ENCODE assay signal across 9 cellular contexts in the genomic region with DNA sequence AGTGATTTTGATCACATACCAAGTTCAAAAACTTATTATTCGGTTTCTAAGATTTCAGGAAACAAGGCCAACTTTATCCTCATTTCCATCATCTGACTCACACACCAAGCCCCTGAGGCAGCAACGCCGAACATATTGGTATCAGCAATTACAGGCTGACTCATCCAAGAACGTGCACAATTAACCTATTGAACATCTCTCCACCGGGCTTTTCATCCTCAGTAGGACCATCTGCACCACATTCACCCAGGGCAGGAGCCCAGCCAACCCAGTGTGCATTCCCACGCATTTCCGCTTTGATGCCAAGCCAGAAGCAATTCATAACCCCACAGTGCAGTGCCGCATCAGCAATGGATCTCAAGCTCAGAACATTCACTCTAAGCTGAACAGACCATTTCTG. TPM values are rescaled to one million over a fixed set of nuclear protein-coding genes. Genes with fewer than 3 reads are reported as not detected.
DNase-seq lines count a peak whose midpoint lies in the region; ATAC-seq and TF ChIP-seq lines count a peak whose summit lies in the region.
"Had no signal": no experiment of that assay in that cellular context is flagged by ENCODE, and none has a peak within 500 bp of the region (broad histone marks: within the 10 kb centered on the region; RNA-seq: fewer than 3 reads in every experiment).

No MANE protein-coding gene starts in this region.

- no peak overlapping the region for H2AFZ ChIP-seq in HCT116 (ENCODE audit: low read depth, low read length, poor library complexity, severe bottlenecking)

- no peak for TF ChIP-seq POLR2A in HCT116 (IDR thresholded peaks at IDR 0.05; ENCODE audit: borderline replicate concordance, extremely low read depth, insufficient read depth, insufficient read length)

- H3K9ac ChIP-seq in HCT116 (ENCODE audit: low read length) (peak overlapping the region; percentile 64), skeletal muscle satellite cell (ENCODE audit: low read depth, low read length) (no peak overlapping the region)

- H3K4me2 ChIP-seq in HCT116 (ENCODE audit: low read length) (peak overlapping the region; percentile 57), skeletal muscle satellite cell (ENCODE audit: low read length) (peak overlapping the region; percentile 68)

- H3K9me2 ChIP-seq in HCT116 (ENCODE audit: insufficient read depth): no peaks in the 10 kb centered on the region

- peaks cover 56 to 78% of the 10 kb centered on the region in 2 experiments for H3K4me1 ChIP-seq in HCT116 (ENCODE audit: control insufficient read depth in 1 of 2, insufficient read depth in 2 of 2, low read length in 2 of 2)
- H3K4me1 ChIP-seq in skeletal muscle satellite cell (ENCODE audit: control insufficient read depth, insufficient read depth, low read length): peaks cover 14% of the 10 kb centered on the region

- no TSS peak for BruUV-seq in HCT116 (replicated peaks; lab: Mats Ljungman, UMichigan)

- POLR2A ChIA-PET in HCT116 (lab: Charles Lee): interaction anchor here (1.5 to 2.7 kb wide), 3 partner anchors 10 to 19 kb away, joined by 3 to 12 read pairs (median 3); no protein-coding TSS in a partner anchor

- intact Hi-C loops in HCT116 (cut with micrococcal nuclease): loop anchor here (5.0 kb wide), 1 partner anchor 87 kb away; no protein-coding TSS in a partner anchor

- H3K36me3 ChIP-seq in HCT116 (ENCODE audit: control insufficient read depth in 1 of 2, insufficient read depth in 2 of 2, low read length in 2 of 2) (peaks cover 0 to 13% of the 10 kb centered on the region in 2 experiments; a peak in 1 of 4 replicates), skeletal muscle satellite cell (ENCODE audit: insufficient read depth, low read length) (no peaks in the 10 kb centered on the region)

- TF ChIP-seq RAD21 in HCT116 (IDR thresholded peaks at IDR 0.05; ENCODE audit: low read depth): peak; percentile 61

- H3K27me3 ChIP-seq in HCT116 (ENCODE audit: insufficient read depth, low read length) (no peaks in the 10 kb centered on the region), skeletal muscle satellite cell (ENCODE audit: control insufficient read depth, insufficient read depth, low read length) (peaks cover 4% of the 10 kb centered on the region)

- H3K4me3 ChIP-seq in HCT116 (replicated peaks in 1 of 2; ENCODE audit: low read depth in 1 of 2, low read length in 2 of 2) (peak overlapping the region in 1 of 2 experiments; percentile 21; a peak in 2 of 4 replicates), skeletal muscle satellite cell (ENCODE audit: low read length) (no peak overlapping the region)

- peak overlapping the region; percentile 98 for H3K27ac ChIP-seq in HCT116 (ENCODE audit: low read depth, low read length)

- CTCF ChIA-PET in HCT116 (lab: Charles Lee): interaction anchor here (1.0 kb wide), 1 partner anchor 90 kb away, joined by 3 read pairs; no protein-coding TSS in a partner anchor

- peak; percentile 99 for DNase-seq in HCT116 (ENCODE audit: low read depth, low spot score)
- no peak for DNase-seq in kidney glomerular epithelial cell (lab: John Stamatoyannopoulos, UW)
- DNase-seq in activated naive CD4-positive, alpha-beta T cell treated with anti-CD3 and anti-CD28 coated beads, Interleukin-2, amount 50 U/mL, for 16 hours: no peak
- DNase-seq: NCI-H345; stimulated activated CD4-positive, alpha-beta T cell treated with anti-CD3 and anti-CD28 coated beads, Interleukin-4, amount 100 ng/mL, for 4 hours had no signal

- ATAC-seq in HCT116: peak; percentile 87
- peak; percentile 66 for ATAC-seq in esophagus mucosa
- no peak for ATAC-seq in GM18867 (IDR thresholded peaks at IDR 0.05; ENCODE audit: unreplicated experiment)

- no peak for TF ChIP-seq CTCF in HCT116 (IDR thresholded peaks at IDR 0.05 in 2 of 3, conservative IDR thresholded peaks at IDR 0.05 in 1 of 3; ENCODE audit: borderline replicate concordance in 1 of 3, insufficient read depth in 1 of 3, low read depth in 2 of 3, low read length in 2 of 3)

- RAD21 ChIA-PET in HCT116 (lab: Charles Lee; ENCODE audit: low non-redundant PET in 1 of 2, low total read pairs in 2 of 2, uncharacterized antibody in 2 of 2, unreplicated experiment in 2 of 2): interaction anchor here in 1 of 2 experiments (1.2 kb wide), 1 partner anchor 9 kb away, joined by 3 read pairs; no protein-coding TSS in a partner anchor

- H4K20me1 ChIP-seq in HCT116 (ENCODE audit: insufficient read depth): no peaks in the 10 kb centered on the region

- no peaks in the 10 kb centered on the region for H3K9me3 ChIP-seq in HCT116 (ENCODE audit: control insufficient read depth in 1 of 2, insufficient read depth in 1 of 2, low read depth in 1 of 2, low read length in 2 of 2)
- H3K9me3 ChIP-seq in skeletal muscle satellite cell (replicated peaks; ENCODE audit: low read length): no peaks in the 10 kb centered on the region

- H3K79me2 ChIP-seq in HCT116 (ENCODE audit: insufficient read depth, low read length): peaks cover 41% of the 10 kb centered on the region

TF ChIP-seq in HCT116, 20 proteins besides CTCF, POLR2A, EP300 and RAD21 (continues in another document):
- TF ChIP-seq EZH2phosphoT487 (IDR thresholded peaks at IDR 0.05; ENCODE audit: borderline replicate concordance) (no peak), ELF1 (IDR thresholded peaks at IDR 0.05; ENCODE audit: borderline replicate concordance, low read depth) (no peak; the same call in 1 of the 2 replicates), EGR1 (IDR thresholded peaks at IDR 0.05; ENCODE audit: low read depth) (peak; percentile 93), CEBPB (IDR thresholded peaks at IDR 0.05; ENCODE audit: low read depth) (peak; percentile 94), SIN3A (IDR thresholded peaks at IDR 0.05; ENCODE audit: low read depth) (peak; percentile 95), POLR2AphosphoS5 (IDR thresholded peaks at IDR 0.05; ENCODE audit: low read depth, low read length) (peak; percentile 91), JUND (IDR thresholded peaks at IDR 0.05) (peak; percentile 100)

TF ChIP-seq in PFSK-1, 5 proteins besides CTCF, POLR2A, EP300 and RAD21:
- TF ChIP-seq REST (IDR thresholded peaks at IDR 0.05; ENCODE audit: insufficient read depth in 1 of 2, low read depth in 2 of 2, low read length in 2 of 2): peak in 1 of 2 experiments; percentile 74; a peak in 1 of 4 replicates
- TF ChIP-seq SIN3A (IDR thresholded peaks at IDR 0.05; ENCODE audit: borderline replicate concordance, insufficient read depth, low read length): no peak
- no peak for TF ChIP-seq TAF1 (IDR thresholded peaks at IDR 0.05; ENCODE audit: borderline replicate concordance, insufficient read depth, low read length)
- TF ChIP-seq FOXP2 (optimal IDR thresholded peaks at IDR 0.05; ENCODE audit: borderline replicate concordance, extremely low read depth, extremely low read length, insufficient read depth): peak; percentile 61
- peak; percentile 38; the same call in 1 of the 2 replicates for TF ChIP-seq POLR2AphosphoS5 (IDR thresholded peaks at IDR 0.05; ENCODE audit: low read depth, low read length)

RNA-seq across cellular contexts. Expression of gene SCG2, which starts 52.9 kb away (rescaled TPM):
- 19.8 TPM for total RNA-seq in HCT116 (2021; ENCODE audit: unreplicated experiment)
- polyA plus RNA-seq in HCT116 (2012): 12.7 and 15.5 TPM in 2 replicates
- polyA plus RNA-seq in PFSK-1 (2012; ENCODE audit: insufficient read length, low read depth): 23.0 TPM
- total RNA-seq in esophagus mucosa: 0.12 TPM
- 0.51 and 3.5 TPM in 2 replicates for total RNA-seq in skeletal muscle satellite cell (2012; rRNA removed)

Comparison
In these comparisons a context has a peak if more than half of its experiments do, and no peak if none do; other contexts are left out.
1. RNA of gene SCG2, which starts 52.9 kb away (total RNA-seq): 19.8 TPM in HCT116 (single experiment); 0.12 TPM in esophagus mucosa (single experiment); every median in the first group is over 10 times any median in the second.